2 cellular contexts compared by ENCODE assay signal in the genomic region with DNA sequence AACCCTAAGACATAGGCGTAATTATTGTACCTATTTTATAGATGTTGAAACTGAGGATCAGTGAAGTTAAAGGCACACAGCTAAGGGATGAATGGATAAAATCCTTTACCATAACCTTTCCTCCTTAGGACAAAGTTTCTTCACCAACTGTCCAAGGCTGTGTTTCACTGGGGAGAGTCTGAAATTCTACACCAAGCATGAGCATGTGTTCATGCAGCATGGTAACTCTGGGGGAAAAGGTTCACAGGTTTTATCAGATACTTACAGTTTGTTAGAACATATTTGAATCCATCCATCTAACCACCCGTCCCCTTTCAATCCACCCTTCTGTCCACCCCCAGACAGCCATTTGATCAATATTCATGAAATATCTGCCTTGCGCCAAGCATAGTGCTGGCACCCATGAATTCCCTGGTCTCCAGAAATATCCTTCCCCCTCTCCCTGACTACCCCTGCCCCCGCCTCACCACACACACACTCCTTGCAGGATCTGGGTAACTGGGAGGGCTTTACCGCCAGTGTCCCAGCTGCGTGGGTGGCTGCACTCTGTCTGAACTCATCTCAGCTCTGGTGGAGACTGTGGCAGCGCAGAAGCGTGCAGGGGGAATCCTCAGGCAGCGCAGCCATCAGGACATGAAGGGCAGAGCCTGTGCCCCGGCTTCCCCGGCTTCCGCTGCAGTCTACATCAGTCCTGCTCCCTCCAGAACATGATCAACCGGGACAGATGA.
TF ChIP-seq lines count a peak whose summit lies in the region.

No MANE protein-coding gene starts in this region.

TF ChIP-seq in GM23338, 12 proteins besides CTCF, POLR2A, EP300 and RAD21:
- TF ChIP-seq, protein P1, sequence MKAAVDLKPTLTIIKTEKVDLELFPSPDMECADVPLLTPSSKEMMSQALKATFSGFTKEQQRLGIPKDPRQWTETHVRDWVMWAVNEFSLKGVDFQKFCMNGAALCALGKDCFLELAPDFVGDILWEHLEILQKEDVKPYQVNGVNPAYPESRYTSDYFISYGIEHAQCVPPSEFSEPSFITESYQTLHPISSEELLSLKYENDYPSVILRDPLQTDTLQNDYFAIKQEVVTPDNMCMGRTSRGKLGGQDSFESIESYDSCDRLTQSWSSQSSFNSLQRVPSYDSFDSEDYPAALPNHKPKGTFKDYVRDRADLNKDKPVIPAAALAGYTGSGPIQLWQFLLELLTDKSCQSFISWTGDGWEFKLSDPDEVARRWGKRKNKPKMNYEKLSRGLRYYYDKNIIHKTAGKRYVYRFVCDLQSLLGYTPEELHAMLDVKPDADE (IDR thresholded peaks at IDR 0.05) = no peak
- TF ChIP-seq ZNF331 (CRISPR knock-in tag; IDR thresholded peaks at IDR 0.05; ENCODE audit: low read depth) (no peak), EZH2phosphoT487 (IDR thresholded peaks at IDR 0.05; ENCODE audit: unreplicated experiment) (no peak), STAT1 (IDR thresholded peaks at IDR 0.05; ENCODE audit: unreplicated experiment) (no peak), JUNB (IDR thresholded peaks at IDR 0.05; ENCODE audit: unreplicated experiment) (no peak), EZH2 (IDR thresholded peaks at IDR 0.05; ENCODE audit: low read depth, unreplicated experiment) (no peak)
- TF ChIP-seq, protein P2, sequence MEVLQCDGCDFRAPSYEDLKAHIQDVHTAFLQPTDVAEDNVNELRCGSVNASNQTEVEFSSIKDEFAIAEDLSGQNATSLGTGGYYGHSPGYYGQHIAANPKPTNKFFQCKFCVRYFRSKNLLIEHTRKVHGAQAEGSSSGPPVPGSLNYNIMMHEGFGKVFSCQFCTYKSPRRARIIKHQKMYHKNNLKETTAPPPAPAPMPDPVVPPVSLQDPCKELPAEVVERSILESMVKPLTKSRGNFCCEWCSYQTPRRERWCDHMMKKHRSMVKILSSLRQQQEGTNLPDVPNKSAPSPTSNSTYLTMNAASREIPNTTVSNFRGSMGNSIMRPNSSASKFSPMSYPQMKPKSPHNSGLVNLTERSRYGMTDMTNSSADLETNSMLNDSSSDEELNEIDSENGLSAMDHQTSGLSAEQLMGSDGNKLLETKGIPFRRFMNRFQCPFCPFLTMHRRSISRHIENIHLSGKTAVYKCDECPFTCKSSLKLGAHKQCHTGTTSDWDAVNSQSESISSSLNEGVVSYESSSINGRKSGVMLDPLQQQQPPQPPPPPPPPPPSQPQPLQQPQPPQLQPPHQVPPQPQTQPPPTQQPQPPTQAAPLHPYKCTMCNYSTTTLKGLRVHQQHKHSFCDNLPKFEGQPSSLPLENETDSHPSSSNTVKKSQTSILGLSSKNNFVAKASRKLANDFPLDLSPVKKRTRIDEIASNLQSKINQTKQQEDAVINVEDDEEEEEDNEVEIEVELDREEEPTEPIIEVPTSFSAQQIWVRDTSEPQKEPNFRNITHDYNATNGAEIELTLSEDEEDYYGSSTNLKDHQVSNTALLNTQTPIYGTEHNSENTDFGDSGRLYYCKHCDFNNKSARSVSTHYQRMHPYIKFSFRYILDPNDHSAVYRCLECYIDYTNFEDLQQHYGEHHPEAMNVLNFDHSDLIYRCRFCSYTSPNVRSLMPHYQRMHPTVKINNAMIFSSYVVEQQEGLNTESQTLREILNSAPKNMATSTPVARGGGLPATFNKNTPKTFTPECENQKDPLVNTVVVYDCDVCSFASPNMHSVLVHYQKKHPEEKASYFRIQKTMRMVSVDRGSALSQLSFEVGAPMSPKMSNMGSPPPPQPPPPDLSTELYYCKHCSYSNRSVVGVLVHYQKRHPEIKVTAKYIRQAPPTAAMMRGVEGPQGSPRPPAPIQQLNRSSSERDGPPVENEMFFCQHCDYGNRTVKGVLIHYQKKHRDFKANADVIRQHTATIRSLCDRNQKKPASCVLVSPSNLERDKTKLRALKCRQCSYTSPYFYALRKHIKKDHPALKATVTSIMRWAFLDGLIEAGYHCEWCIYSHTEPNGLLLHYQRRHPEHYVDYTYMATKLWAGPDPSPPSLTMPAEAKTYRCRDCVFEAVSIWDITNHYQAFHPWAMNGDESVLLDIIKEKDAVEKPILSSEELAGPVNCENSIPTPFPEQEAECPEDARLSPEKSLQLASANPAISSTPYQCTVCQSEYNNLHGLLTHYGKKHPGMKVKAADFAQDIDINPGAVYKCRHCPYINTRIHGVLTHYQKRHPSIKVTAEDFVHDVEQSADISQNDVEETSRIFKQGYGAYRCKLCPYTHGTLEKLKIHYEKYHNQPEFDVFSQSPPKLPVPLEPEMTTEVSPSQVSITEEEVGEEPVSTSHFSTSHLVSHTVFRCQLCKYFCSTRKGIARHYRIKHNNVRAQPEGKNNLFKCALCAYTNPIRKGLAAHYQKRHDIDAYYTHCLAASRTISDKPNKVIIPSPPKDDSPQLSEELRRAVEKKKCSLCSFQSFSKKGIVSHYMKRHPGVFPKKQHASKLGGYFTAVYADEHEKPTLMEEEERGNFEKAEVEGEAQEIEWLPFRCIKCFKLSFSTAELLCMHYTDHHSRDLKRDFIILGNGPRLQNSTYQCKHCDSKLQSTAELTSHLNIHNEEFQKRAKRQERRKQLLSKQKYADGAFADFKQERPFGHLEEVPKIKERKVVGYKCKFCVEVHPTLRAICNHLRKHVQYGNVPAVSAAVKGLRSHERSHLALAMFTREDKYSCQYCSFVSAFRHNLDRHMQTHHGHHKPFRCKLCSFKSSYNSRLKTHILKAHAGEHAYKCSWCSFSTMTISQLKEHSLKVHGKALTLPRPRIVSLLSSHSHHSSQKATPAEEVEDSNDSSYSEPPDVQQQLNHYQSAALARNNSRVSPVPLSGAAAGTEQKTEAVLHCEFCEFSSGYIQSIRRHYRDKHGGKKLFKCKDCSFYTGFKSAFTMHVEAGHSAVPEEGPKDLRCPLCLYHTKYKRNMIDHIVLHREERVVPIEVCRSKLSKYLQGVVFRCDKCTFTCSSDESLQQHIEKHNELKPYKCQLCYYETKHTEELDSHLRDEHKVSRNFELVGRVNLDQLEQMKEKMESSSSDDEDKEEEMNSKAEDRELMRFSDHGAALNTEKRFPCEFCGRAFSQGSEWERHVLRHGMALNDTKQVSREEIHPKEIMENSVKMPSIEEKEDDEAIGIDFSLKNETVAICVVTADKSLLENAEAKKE (CRISPR knock-in tag; IDR thresholded peaks at IDR 0.05) = no peak

TF ChIP-seq in K562, 482 proteins besides CTCF, POLR2A, EP300 and RAD21:
- no peak for TF ChIP-seq SIN3B (IDR thresholded peaks at IDR 0.05; ENCODE audit: low read depth)
- peak; percentile 40 for TF ChIP-seq EGR1 (conservative IDR thresholded peaks at IDR 0.05)
- peak; percentile 56 for TF ChIP-seq RBM25 (IDR thresholded peaks at IDR 0.05; ENCODE audit: low read depth, low read length, severe bottlenecking)
